Comparison of ENCODE assay signal across 29 cellular contexts in genomic region chr1:30464187-30464617, GRCh38.
"Had no signal": no experiment of that assay in that cellular context is flagged by ENCODE, and none has a peak within 500 bp of the region (broad histone marks: within the 10 kb centered on the region; RNA-seq: fewer than 3 reads in every experiment).

No MANE protein-coding gene starts in this region.

- DNase-seq: naive thymus-derived CD8-positive, alpha-beta T cell; nephron progenitor cell; nucleus accumbens; pancreas; retina; right cardiac atrium; stimulated activated CD4-positive, alpha-beta T cell treated with anti-CD3 and anti-CD28 coated beads, Interleukin-12 subunit alpha, Interleukin-12 subunit beta, amount 100 ng/mL, for 4 hours; stimulated activated CD4-positive, alpha-beta T cell treated with anti-CD3 and anti-CD28 coated beads, Interleukin-1b, Interleukin-23, amount 100 ng/mL, for 48 hours; stimulated activated CD4-positive, alpha-beta T cell treated with anti-CD3 and anti-CD28 coated beads, Interleukin-4, amount 100 ng/mL, for 1 hour; stimulated activated CD4-positive, alpha-beta T cell treated with anti-CD3 and anti-CD28 coated beads, Interleukin-4, amount 100 ng/mL, for 4 hours; stimulated activated CD8-positive, alpha-beta memory T cell treated with anti-CD3 and anti-CD28 coated beads, Interleukin-4, amount 100 ng/mL, for 48 hours; stimulated activated naive CD4-positive, alpha-beta T cell; stimulated activated naive CD8-positive, alpha-beta T cell treated with anti-CD3 and anti-CD28 coated beads, Interleukin-15, amount 100 ng/mL, for 72 hours; stimulated activated naive CD8-positive, alpha-beta T cell treated with anti-CD3 and anti-CD28 coated beads, Interleukin-15, Interleukin-2, amounts not matched to agents 100 U/mL and 50 U/mL, for 24 hours; substantia nigra; testis; tibial artery; transverse colon; uterus had no signal

- H3K4me3 ChIP-seq: pancreas, prostate gland, skin epidermis, smooth muscle cell, spleen, suprapubic skin, testis, tibial artery, transverse colon, upper lobe of right lung, uterus had no signal

- H3K4me2 ChIP-seq: smooth muscle cell had no signal

- FAIRE-seq: pancreas had no signal

- H3K9me3 ChIP-seq: neutrophil, pancreas, prostate gland, suprapubic skin, testis, transverse colon, upper lobe of right lung, uterus had no signal

- H3K4me1 ChIP-seq: pancreas, prostate gland, spleen, suprapubic skin, testis, tibial artery, transverse colon, upper lobe of right lung, uterus had no signal

- H3K36me3 ChIP-seq: neutrophil, pancreas, prostate gland, spleen, suprapubic skin, tibial artery, transverse colon, upper lobe of right lung, uterus had no signal

- ATAC-seq: naive thymus-derived CD8-positive, alpha-beta T cell; natural killer cell treated with Interleukin-12 subunit alpha and Interleukin-12 subunit beta and Interleukin-15 and Interleukin-18, amount 100 ng/mL, for 72 hours; pancreas; right cardiac atrium; sciatic nerve; stimulated activated memory B cell treated with anti-CD40 and anti-IgM and Interleukin-4, amounts not matched to agents 10 μg/mL and 1 μg/mL and 100 μg/mL, for 72 hours; stimulated activated naive CD8-positive, alpha-beta T cell treated with anti-CD3 and anti-CD28 coated beads, Interleukin-15, amount 100 ng/mL, for 72 hours; stimulated activated naive CD8-positive, alpha-beta T cell treated with anti-CD3 and anti-CD28 coated beads, Interleukin-15, Interleukin-2, amounts not matched to agents 100 U/mL and 50 U/mL, for 24 hours; upper lobe of right lung had no signal

- H3K27ac ChIP-seq: neutrophil, pancreas, prostate gland, skin epidermis, spleen, suprapubic skin, testis, tibial artery, transverse colon, upper lobe of right lung, uterus had no signal

- H3K27me3 ChIP-seq: neutrophil, pancreas, testis, transverse colon, upper lobe of right lung, uterus had no signal
